ENCODE assay signal across 1 cellular context in genomic region chr19:15112385-15112784, GRCh38.
TF ChIP-seq lines count a peak whose summit lies in the region.

No MANE protein-coding gene starts in this region.

TF ChIP-seq in K562, 482 proteins besides CTCF, POLR2A, EP300 and RAD21:
- TF ChIP-seq, protein P1, sequence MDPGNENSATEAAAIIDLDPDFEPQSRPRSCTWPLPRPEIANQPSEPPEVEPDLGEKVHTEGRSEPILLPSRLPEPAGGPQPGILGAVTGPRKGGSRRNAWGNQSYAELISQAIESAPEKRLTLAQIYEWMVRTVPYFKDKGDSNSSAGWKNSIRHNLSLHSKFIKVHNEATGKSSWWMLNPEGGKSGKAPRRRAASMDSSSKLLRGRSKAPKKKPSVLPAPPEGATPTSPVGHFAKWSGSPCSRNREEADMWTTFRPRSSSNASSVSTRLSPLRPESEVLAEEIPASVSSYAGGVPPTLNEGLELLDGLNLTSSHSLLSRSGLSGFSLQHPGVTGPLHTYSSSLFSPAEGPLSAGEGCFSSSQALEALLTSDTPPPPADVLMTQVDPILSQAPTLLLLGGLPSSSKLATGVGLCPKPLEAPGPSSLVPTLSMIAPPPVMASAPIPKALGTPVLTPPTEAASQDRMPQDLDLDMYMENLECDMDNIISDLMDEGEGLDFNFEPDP (CRISPR knock-in tag; IDR thresholded peaks at IDR 0.05): no peak
- TF ChIP-seq NFYB (IDR thresholded peaks at IDR 0.05; ENCODE audit: extremely low read depth, insufficient read length) (peak; percentile 37), SNRNP70 (optimal IDR thresholded peaks at IDR 0.05; ENCODE audit: low read depth, low read length) (no peak), MIER1 (IDR thresholded peaks at IDR 0.05; ENCODE audit: low read depth) (no peak), ZNF274 (IDR thresholded peaks at IDR 0.05; ENCODE audit: borderline replicate concordance, low read depth, low read length) (no peak), ZNF318 (IDR thresholded peaks at IDR 0.05; ENCODE audit: borderline replicate concordance in 1 of 2, low read depth in 1 of 2) (no peak), KHSRP (IDR thresholded peaks at IDR 0.05) (no peak), RFX1 (IDR thresholded peaks at IDR 0.05) (peak; percentile 76)
- TF ChIP-seq, protein P2, sequence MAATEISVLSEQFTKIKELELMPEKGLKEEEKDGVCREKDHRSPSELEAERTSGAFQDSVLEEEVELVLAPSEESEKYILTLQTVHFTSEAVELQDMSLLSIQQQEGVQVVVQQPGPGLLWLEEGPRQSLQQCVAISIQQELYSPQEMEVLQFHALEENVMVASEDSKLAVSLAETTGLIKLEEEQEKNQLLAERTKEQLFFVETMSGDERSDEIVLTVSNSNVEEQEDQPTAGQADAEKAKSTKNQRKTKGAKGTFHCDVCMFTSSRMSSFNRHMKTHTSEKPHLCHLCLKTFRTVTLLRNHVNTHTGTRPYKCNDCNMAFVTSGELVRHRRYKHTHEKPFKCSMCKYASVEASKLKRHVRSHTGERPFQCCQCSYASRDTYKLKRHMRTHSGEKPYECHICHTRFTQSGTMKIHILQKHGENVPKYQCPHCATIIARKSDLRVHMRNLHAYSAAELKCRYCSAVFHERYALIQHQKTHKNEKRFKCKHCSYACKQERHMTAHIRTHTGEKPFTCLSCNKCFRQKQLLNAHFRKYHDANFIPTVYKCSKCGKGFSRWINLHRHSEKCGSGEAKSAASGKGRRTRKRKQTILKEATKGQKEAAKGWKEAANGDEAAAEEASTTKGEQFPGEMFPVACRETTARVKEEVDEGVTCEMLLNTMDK (IDR thresholded peaks at IDR 0.05; ENCODE audit: borderline replicate concordance, insufficient read depth, low read depth, low read length, poor library complexity, severe bottlenecking): peak; percentile 63
- TF ChIP-seq, protein P3, sequence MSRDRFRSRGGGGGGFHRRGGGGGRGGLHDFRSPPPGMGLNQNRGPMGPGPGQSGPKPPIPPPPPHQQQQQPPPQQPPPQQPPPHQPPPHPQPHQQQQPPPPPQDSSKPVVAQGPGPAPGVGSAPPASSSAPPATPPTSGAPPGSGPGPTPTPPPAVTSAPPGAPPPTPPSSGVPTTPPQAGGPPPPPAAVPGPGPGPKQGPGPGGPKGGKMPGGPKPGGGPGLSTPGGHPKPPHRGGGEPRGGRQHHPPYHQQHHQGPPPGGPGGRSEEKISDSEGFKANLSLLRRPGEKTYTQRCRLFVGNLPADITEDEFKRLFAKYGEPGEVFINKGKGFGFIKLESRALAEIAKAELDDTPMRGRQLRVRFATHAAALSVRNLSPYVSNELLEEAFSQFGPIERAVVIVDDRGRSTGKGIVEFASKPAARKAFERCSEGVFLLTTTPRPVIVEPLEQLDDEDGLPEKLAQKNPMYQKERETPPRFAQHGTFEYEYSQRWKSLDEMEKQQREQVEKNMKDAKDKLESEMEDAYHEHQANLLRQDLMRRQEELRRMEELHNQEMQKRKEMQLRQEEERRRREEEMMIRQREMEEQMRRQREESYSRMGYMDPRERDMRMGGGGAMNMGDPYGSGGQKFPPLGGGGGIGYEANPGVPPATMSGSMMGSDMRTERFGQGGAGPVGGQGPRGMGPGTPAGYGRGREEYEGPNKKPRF (IDR thresholded peaks at IDR 0.05; ENCODE audit: low read depth, low read length): no peak
